In genomic region chr6:41921712-41921998, GRCh38 we compare ENCODE assay signal across 2 cellular contexts.
TF ChIP-seq lines count a peak whose summit lies in the region.

No MANE protein-coding gene starts in this region.

TF ChIP-seq in GM12878, 131 proteins besides CTCF, POLR2A, EP300 and RAD21:
- no peak for TF ChIP-seq SREBF1 (IDR thresholded peaks at IDR 0.05; ENCODE audit: low read length)
- no peak for TF ChIP-seq SMARCA5 (IDR thresholded peaks at IDR 0.05)
- no peak for TF ChIP-seq KDM1A (IDR thresholded peaks at IDR 0.05; ENCODE audit: borderline replicate concordance)
- TF ChIP-seq GATAD2B (conservative IDR thresholded peaks at IDR 0.05; ENCODE audit: low read depth) = no peak
- no peak for TF ChIP-seq HSF1 (IDR thresholded peaks at IDR 0.05; ENCODE audit: low read depth, low read length)
- no peak for TF ChIP-seq NFIC (IDR thresholded peaks at IDR 0.05; ENCODE audit: low read depth, low read length)
- no peak for TF ChIP-seq ZSCAN29 (IDR thresholded peaks at IDR 0.05)
- no peak for TF ChIP-seq BMI1 (IDR thresholded peaks at IDR 0.05; ENCODE audit: borderline replicate concordance)
- TF ChIP-seq RB1 (IDR thresholded peaks at IDR 0.05; ENCODE audit: borderline replicate concordance) = no peak
- TF ChIP-seq E4F1 (IDR thresholded peaks at IDR 0.05; ENCODE audit: borderline replicate concordance, partially characterized antibody) = no peak
- TF ChIP-seq SMC3 (IDR thresholded peaks at IDR 0.05; ENCODE audit: borderline replicate concordance, low read length) = no peak

TF ChIP-seq in HepG2, 621 proteins besides CTCF, POLR2A, EP300 and RAD21 (continues in another document):
- no peak for TF ChIP-seq ZNF747 (CRISPR knock-in tag; IDR thresholded peaks at IDR 0.05; ENCODE audit: borderline replicate concordance)
- TF ChIP-seq ZNF343 (CRISPR knock-in tag; IDR thresholded peaks at IDR 0.05) = 0 out of 2 replicates have a peak, but pooled peaks have one; percentile 3
- TF ChIP-seq ZNF784 (CRISPR knock-in tag; IDR thresholded peaks at IDR 0.05; ENCODE audit: borderline replicate concordance) = 0 out of 2 replicates have a peak, but pooled peaks have one; percentile 37
- TF ChIP-seq ZBTB10 (CRISPR knock-in tag; IDR thresholded peaks at IDR 0.05; ENCODE audit: borderline replicate concordance) = no peak
- no peak for TF ChIP-seq ZNF484 (CRISPR knock-in tag; IDR thresholded peaks at IDR 0.05; ENCODE audit: borderline replicate concordance, low read depth)
- TF ChIP-seq MIER2 (CRISPR knock-in tag; IDR thresholded peaks at IDR 0.05) = no peak
- TF ChIP-seq ZNF180 (CRISPR knock-in tag; IDR thresholded peaks at IDR 0.05; ENCODE audit: borderline replicate concordance, low read depth) = no peak
- TF ChIP-seq ASH2L (IDR thresholded peaks at IDR 0.05; ENCODE audit: insufficient read length, low read depth, low read length) = peak; percentile 48
- TF ChIP-seq ATF7-NPFF (CRISPR knock-in tag; IDR thresholded peaks at IDR 0.05; ENCODE audit: low read depth) = 0 out of 2 replicates have a peak, but pooled peaks have one; percentile 12
- TF ChIP-seq SNAPC2 (CRISPR knock-in tag; IDR thresholded peaks at IDR 0.05) = peak; percentile 13; the same call in 1 of the 2 replicates
- no peak for TF ChIP-seq CAMTA2 (CRISPR knock-in tag; IDR thresholded peaks at IDR 0.05; ENCODE audit: borderline replicate concordance)
- 0 out of 2 replicates have a peak, but pooled peaks have one; percentile 66 for TF ChIP-seq SMYD3 (CRISPR knock-in tag; IDR thresholded peaks at IDR 0.05)
- peak; percentile 60 for TF ChIP-seq RBFOX2 (IDR thresholded peaks at IDR 0.05; ENCODE audit: low read depth, low read length)
- TF ChIP-seq MXD4 (CRISPR knock-in tag; IDR thresholded peaks at IDR 0.05) = no peak
- TF ChIP-seq FOXP4 (CRISPR knock-in tag; IDR thresholded peaks at IDR 0.05) = 0 out of 2 replicates have a peak, but pooled peaks have one; percentile 6
- TF ChIP-seq HNRNPH1 (optimal IDR thresholded peaks at IDR 0.05; ENCODE audit: low read depth, low read length) = peak; percentile 12
- peak; percentile 10; the same call in 1 of the 2 replicates for TF ChIP-seq ZFX (CRISPR knock-in tag; IDR thresholded peaks at IDR 0.05; ENCODE audit: low read depth)
- TF ChIP-seq PITX1 (CRISPR knock-in tag; IDR thresholded peaks at IDR 0.05) = no peak
- no peak for TF ChIP-seq ZFP91 (CRISPR knock-in tag; IDR thresholded peaks at IDR 0.05; ENCODE audit: borderline replicate concordance)
- 0 out of 2 replicates have a peak, but pooled peaks have one; percentile 57 for TF ChIP-seq SAFB2 (CRISPR knock-in tag; IDR thresholded peaks at IDR 0.05; ENCODE audit: borderline replicate concordance, low read depth)
- TF ChIP-seq TERF1 (CRISPR knock-in tag; IDR thresholded peaks at IDR 0.05) = 0 out of 2 replicates have a peak, but pooled peaks have one; percentile 77
- TF ChIP-seq ZNF251 (CRISPR knock-in tag; IDR thresholded peaks at IDR 0.05) = 0 out of 2 replicates have a peak, but pooled peaks have one; percentile 25
- TF ChIP-seq EED (CRISPR knock-in tag; IDR thresholded peaks at IDR 0.05) = no peak
- TF ChIP-seq JARID2 (CRISPR knock-in tag; IDR thresholded peaks at IDR 0.05; ENCODE audit: insufficient replicate concordance) = no peak
- TF ChIP-seq TBL1XR1 (IDR thresholded peaks at IDR 0.05; ENCODE audit: borderline replicate concordance, low read length, partially characterized antibody) = no peak
- no peak for TF ChIP-seq ZNF703 (CRISPR knock-in tag; IDR thresholded peaks at IDR 0.05; ENCODE audit: borderline replicate concordance)
- TF ChIP-seq XRCC5 (optimal IDR thresholded peaks at IDR 0.05; ENCODE audit: low read length) = no peak
- TF ChIP-seq ZSCAN20 (CRISPR knock-in tag; IDR thresholded peaks at IDR 0.05; ENCODE audit: borderline replicate concordance) = no peak
- TF ChIP-seq PHF21A (CRISPR knock-in tag; IDR thresholded peaks at IDR 0.05) = no peak
- TF ChIP-seq RELA (CRISPR knock-in tag; IDR thresholded peaks at IDR 0.05) = no peak
- 0 out of 2 replicates have a peak, but pooled peaks have one; percentile 13 for TF ChIP-seq MXD1 (CRISPR knock-in tag; IDR thresholded peaks at IDR 0.05)
- peak; percentile 42; the same call in 1 of the 2 replicates for TF ChIP-seq ZNF709 (CRISPR knock-in tag; IDR thresholded peaks at IDR 0.05)
- peak; percentile 8; the same call in 1 of the 2 replicates for TF ChIP-seq KDM5A (IDR thresholded peaks at IDR 0.05; ENCODE audit: borderline replicate concordance, low read length)
- TF ChIP-seq TOPORS (CRISPR knock-in tag; IDR thresholded peaks at IDR 0.05) = no peak
- TF ChIP-seq ZNF543 (CRISPR knock-in tag; IDR thresholded peaks at IDR 0.05) = 0 out of 2 replicates have a peak, but pooled peaks have one; percentile 13
- no peak; the same call in 1 of the 2 replicates for TF ChIP-seq DMAP1 (CRISPR knock-in tag; IDR thresholded peaks at IDR 0.05)
- 0 out of 2 replicates have a peak, but pooled peaks have one; percentile 19 for TF ChIP-seq NFAT5 (CRISPR knock-in tag; IDR thresholded peaks at IDR 0.05)
- TF ChIP-seq HIC2 (CRISPR knock-in tag; IDR thresholded peaks at IDR 0.05; ENCODE audit: low read depth) = no peak
- no peak for TF ChIP-seq ZNF383 (CRISPR knock-in tag; IDR thresholded peaks at IDR 0.05; ENCODE audit: borderline replicate concordance)
- no peak for TF ChIP-seq HDAC2 (CRISPR knock-in tag; IDR thresholded peaks at IDR 0.05)
- TF ChIP-seq MBNL3 (CRISPR knock-in tag; conservative IDR thresholded peaks at IDR 0.05) = no peak
- peak; percentile 47; the same call in 1 of the 2 replicates for TF ChIP-seq PCBP1 (IDR thresholded peaks at IDR 0.05; ENCODE audit: borderline replicate concordance, low read depth, low read length)
